In genomic region chr2:233353769-233354499, GRCh38 we compare ENCODE assay signal across 8 cellular contexts. TPM values are rescaled to one million over a fixed set of nuclear protein-coding genes. Genes with fewer than 3 reads are reported as not detected.
DNase-seq lines count a peak whose midpoint lies in the region; ATAC-seq and TF ChIP-seq lines count a peak whose summit lies in the region.

Gene DGKD (plus strand): TSS chr2:233354494. CDS start chr2:233354519, 25 bp downstream.

- H3K27me3 ChIP-seq in kidney epithelial cell (ENCODE audit: control insufficient read depth, insufficient read depth, low read length): no peaks in the 10 kb centered on the region

- DNase-seq in GM12865 (ENCODE audit: low read depth) (peak; percentile 88), HEK293T (ENCODE audit: extremely low spot score) (peak; percentile 91), NCI-H1105 treated with DMSO at 0.1 percent for 48 hours (lab: John Stamatoyannopoulos, UW) (peak; percentile 14), WTC11 (ENCODE audit: low spot score) (peak; percentile 65), cardiac fibroblast (ENCODE audit: low read depth in 2 of 2) (peak; percentile 40 to 59), kidney epithelial cell (ENCODE audit: low read depth) (no peak), NCI-H187 treated with DMSO at 0.1 percent for 48 hours (lab: John Stamatoyannopoulos, UW) (no peak)
- DNase-seq in stimulated activated CD4-positive, alpha-beta T cell treated with anti-CD3 and anti-CD28 coated beads, Interleukin-1b, Interleukin-23, amount 100 ng/mL, for 4 hours (ENCODE audit: low read depth in 2 of 2): peak; percentile 74 to 76

- peak; percentile 51 for TF ChIP-seq CTCF in GM12865 (IDR thresholded peaks at IDR 0.05; ENCODE audit: insufficient read depth, low read depth, low read length, missing control alignments)
- no peak; the same call in 1 of the 2 replicates for TF ChIP-seq CTCF in WTC11 (IDR thresholded peaks at IDR 0.05)
- peak; percentile 14 for TF ChIP-seq CTCF in cardiac fibroblast (IDR thresholded peaks at IDR 0.05; ENCODE audit: low read depth, low read length)
- TF ChIP-seq CTCF in kidney epithelial cell (IDR thresholded peaks at IDR 0.05; ENCODE audit: insufficient read depth, low read length, poor library complexity, severe bottlenecking): peak; percentile 6

- H3K36me3 ChIP-seq in kidney epithelial cell (ENCODE audit: control insufficient read depth, insufficient read depth, low read length): peaks cover 1% of the 10 kb centered on the region

- peak within 1 kb of the TSS; percentile 94 for H3K4me3 Mint-ChIP-seq in WTC11

- H3K9me3 Mint-ChIP-seq in WTC11: peaks cover 9% of the 10 kb centered on the region

- H3K4me3 ChIP-seq in GM12865 (ENCODE audit: low read depth, low read length) (peak within 1 kb of the TSS; percentile 72), cardiac fibroblast (replicated peaks in 1 of 2; ENCODE audit: low read depth in 2 of 2, low read length in 2 of 2) (peak within 1 kb of the TSS; percentile 72 to 75), kidney epithelial cell (ENCODE audit: low read depth, low read length) (peak within 1 kb of the TSS; percentile 53)

- H3K36me3 Mint-ChIP-seq in WTC11: peaks cover 3% of the 10 kb centered on the region; the same call in 1 of the 2 replicates

- ATAC-seq in WTC11: peak; percentile 79

- CTCF ChIA-PET in HEK293T (lab: Yijun Ruan, JAX) (interaction anchor here (0.6 to 1.2 kb wide), 2 partner anchors 11 to 95 kb away, joined by 4 to 7 read pairs; no protein-coding TSS in a partner anchor), WTC11 (lab: Charles Lee) (interaction anchor here (0.6 to 2.1 kb wide), 33 partner anchors 9 to 1519 kb away, joined by 3 to 34 read pairs (median 4); partner anchors contain the start of gene SAG)

- peaks cover 36% of the 10 kb centered on the region for H3K27me3 Mint-ChIP-seq in WTC11 (ENCODE audit: low read depth)

- H3K27ac Mint-ChIP-seq in WTC11: peak within 1 kb of the TSS; percentile 35

- peaks cover 27% of the 10 kb centered on the region for H3K4me1 Mint-ChIP-seq in WTC11

- POLR2A ChIA-PET in HEK293T (lab: Yijun Ruan, JAX): no interaction called here
- POLR2A ChIA-PET in WTC11 (lab: Charles Lee): interaction anchor here (0.5 kb wide), 1 partner anchor 204 kb away, joined by 4 read pairs; no protein-coding TSS in a partner anchor

TF ChIP-seq in HEK293T, 16 proteins besides CTCF, POLR2A, EP300 and RAD21:
- TF ChIP-seq ELF4 (IDR thresholded peaks at IDR 0.05) (no peak), L3MBTL2 (conservative IDR thresholded peaks at IDR 0.05) (peak; percentile 56)

TF ChIP-seq in WTC11, 78 proteins besides CTCF, POLR2A, EP300 and RAD21:
- TF ChIP-seq ZNF138 (CRISPR knock-in tag; conservative IDR thresholded peaks at IDR 0.05) (no peak), MAX (CRISPR knock-in tag; IDR thresholded peaks at IDR 0.05) (0 out of 2 replicates have a peak, but pooled peaks have one; percentile 23), PRDM15 (CRISPR knock-in tag; IDR thresholded peaks at IDR 0.05) (peak; percentile 58; the same call in 1 of the 2 replicates)

RNA-seq across cellular contexts. Expression of gene DGKD, which starts in this region (rescaled TPM):
- total RNA-seq in WTC11 (2021) (30.6 to 41.4 TPM (median 31.9 TPM) in 3 replicates), kidney epithelial cell (15.3 and 16.0 TPM in 2 replicates)

Comparison
In these comparisons a context has a peak if more than half of its experiments do, and no peak if none do; other contexts are left out.
1. DNase-seq: peak in GM12865 (single experiment), HEK293T (single experiment), NCI-H1105 treated with DMSO at 0.1 percent for 48 hours (single experiment), WTC11 (single experiment), cardiac fibroblast (2 of 2) and stimulated activated CD4-positive, alpha-beta T cell treated with anti-CD3 and anti-CD28 coated beads, Interleukin-1b, Interleukin-23, amount 100 ng/mL, for 4 hours (2 of 2); none in kidney epithelial cell (single experiment) and NCI-H187 treated with DMSO at 0.1 percent for 48 hours (single experiment).
2. Peak in every context shown above with its lines, with median percentiles within 50 percentile points of each other: H3K4me3 ChIP-seq.